ENCODE assay signal across 23 cellular contexts in the genomic region with DNA sequence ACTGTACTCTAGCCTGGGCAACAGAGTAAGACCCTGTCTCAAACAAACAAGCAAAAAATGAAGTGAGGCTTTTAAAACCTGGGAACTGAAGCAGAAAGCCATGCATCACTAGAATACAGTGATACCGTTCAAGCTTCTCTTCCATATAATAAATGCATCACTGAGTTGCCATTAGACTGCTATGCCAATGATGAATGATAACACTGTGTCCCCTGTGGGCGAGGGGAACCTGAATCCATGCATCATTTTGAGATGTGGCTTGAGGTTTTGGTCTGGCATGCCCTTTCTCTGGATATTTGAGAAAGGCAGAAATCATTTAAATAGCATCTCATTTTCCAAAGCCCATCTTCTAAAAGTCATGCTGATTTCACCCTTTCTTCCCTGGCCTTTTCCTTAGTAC. TPM values are rescaled to one million over a fixed set of nuclear protein-coding genes. Genes with fewer than 3 reads are reported as not detected.
"Had no signal": no experiment of that assay in that cellular context is flagged by ENCODE, and none has a peak within 500 bp of the region (broad histone marks: within the 10 kb centered on the region; RNA-seq: fewer than 3 reads in every experiment).

No MANE protein-coding gene starts in this region.

- DNase-seq: activated B cell treated with CpG ODN at 0.5 μM for 24 hours; activated CD4-positive, alpha-beta T cell treated with anti-CD3 and anti-CD28 coated beads, Interleukin-2, amount 50 U/mL, for 1 hour; activated gamma-delta T cell treated with Interleukin-2 at 50 U/mL for 16 hours; activated T-cell treated with anti-CD3 and anti-CD28 coated beads for 4 hours; dorsolateral prefrontal cortex; effector memory CD4-positive, alpha-beta T cell; erythroblast; gastrocnemius medialis; glutamatergic neuron; islet precursor cell; left cardiac atrium; left ventricle myocardium superior; right cardiac atrium; stimulated activated CD4-positive, alpha-beta T cell treated with anti-CD3 and anti-CD28 coated beads, Interleukin-15, amount 100 ng/mL, for 24 hours; stimulated activated CD4-positive, alpha-beta T cell treated with anti-CD3 and anti-CD28 coated beads, Interleukin-2, amount 100 ng/mL, for 24 hours; stimulated activated naive CD4-positive, alpha-beta T cell treated with Interleukin-2 at 50 U/mL for 16 hours; T-helper 2 cell; trophoblast cell had no signal

- ATAC-seq: activated naive CD4-positive, alpha-beta T cell treated with anti-CD3 and anti-CD28 coated beads, Interleukin-2, amount 50 U/mL, for 72 hours; gastrocnemius medialis; left cardiac atrium; left ventricle myocardium superior; right cardiac atrium had no signal

- H3K9me3 Mint-ChIP-seq: activated B cell treated with CpG ODN at 0.5 μM for 24 hours; activated naive CD4-positive, alpha-beta T cell treated with anti-CD3 and anti-CD28 coated beads, Interleukin-2, amount 50 U/mL, for 72 hours had no signal

- H3K4me3 ChIP-seq: coronary artery, gastrocnemius medialis, vagina had no signal

- H3K27ac ChIP-seq: coronary artery, gastrocnemius medialis, SK-N-MC, thoracic aorta, vagina had no signal

- H3K36me3 ChIP-seq: gastrocnemius medialis, thoracic aorta, vagina had no signal

- H3K9me3 ChIP-seq: gastrocnemius medialis, thoracic aorta, vagina had no signal

- H3K27me3 ChIP-seq: dorsolateral prefrontal cortex, gastrocnemius medialis, vagina had no signal

- H3K27ac Mint-ChIP-seq: activated B cell treated with CpG ODN at 0.5 μM for 24 hours; activated naive CD4-positive, alpha-beta T cell treated with anti-CD3 and anti-CD28 coated beads, Interleukin-2, amount 50 U/mL, for 72 hours had no signal

RNA-seq across cellular contexts. Expression of a gene that starts 1.5 kb away (rescaled TPM):
- total RNA-seq: activated B cell treated with CpG ODN at 0.5 μM for 24 hours had no signal
